8 cellular contexts compared by ENCODE assay signal in the genomic region with DNA sequence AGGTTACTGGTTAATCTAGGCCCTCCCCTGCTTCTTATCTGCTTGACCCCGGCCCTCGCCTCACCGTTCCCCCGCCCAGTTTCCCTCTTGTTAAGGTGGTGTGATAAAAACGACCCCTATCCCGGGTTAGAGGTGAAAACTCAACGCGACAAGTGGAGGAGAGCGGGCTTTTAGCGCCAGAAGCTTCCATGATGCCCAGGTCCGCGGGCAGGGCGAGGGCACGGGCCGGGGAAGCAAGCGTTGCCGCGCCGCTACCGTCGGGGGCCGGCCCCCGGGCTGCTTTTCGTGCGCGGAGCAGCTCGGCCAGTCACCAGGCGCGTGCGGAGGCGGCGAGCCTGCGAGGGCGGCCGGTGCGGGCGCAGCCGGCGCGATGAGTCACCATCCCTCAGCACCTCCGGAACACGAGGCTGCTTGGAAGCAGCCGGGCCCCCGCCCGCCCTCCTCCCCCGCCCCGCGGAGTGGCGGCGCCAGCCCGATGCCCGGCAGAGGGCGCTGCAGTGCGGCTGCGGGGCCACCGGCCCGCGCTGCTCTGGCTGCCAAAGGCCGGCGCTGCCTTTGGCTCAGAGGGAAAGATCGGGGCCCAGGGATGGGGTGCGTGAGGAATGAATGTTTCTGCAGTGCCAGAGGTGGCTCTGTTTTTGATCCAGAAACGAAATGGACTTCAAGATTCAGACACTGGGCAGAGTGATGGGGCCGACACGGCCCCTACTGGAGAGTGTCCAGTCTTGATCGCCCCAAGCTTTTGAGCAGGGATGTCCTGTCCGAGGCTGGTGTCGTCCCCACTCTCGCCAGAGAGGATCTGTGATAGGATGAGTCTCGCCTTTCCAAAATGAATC.
DNase-seq lines count a peak whose midpoint lies in the region; ATAC-seq and TF ChIP-seq lines count a peak whose summit lies in the region.

No MANE protein-coding gene starts in this region.

- in situ Hi-C loops in SK-MEL-5 (cut with HindIII; ENCODE audit: low pct_unique_long_range_greater_than_20kb, low sequenced_read_pairs), result no loop called here

- no peaks in the 10 kb centered on the region for H3K27me3 ChIP-seq in CD8-positive, alpha-beta T cell (ENCODE audit: insufficient read depth, low read length)
- no peaks in the 10 kb centered on the region for H3K27me3 ChIP-seq in testis

- peaks cover 14% of the 10 kb centered on the region for H3K27me3 Mint-ChIP-seq in CD8-positive, alpha-beta T cell (ENCODE audit: low read depth)
- H3K27me3 Mint-ChIP-seq in activated naive CD4-positive, alpha-beta T cell treated with anti-CD3 and anti-CD28 coated beads for 36 hours (ENCODE audit: low read depth), result peaks cover 10% of the 10 kb centered on the region
- H3K27me3 Mint-ChIP-seq in osteocyte (ENCODE audit: unreplicated experiment), result no peaks in the 10 kb centered on the region

- WGBS in testis, 2 donors, result 0 to 14% methylated on average over 1 to 15 of the region's 70 CpGs

- POLR2A ChIA-PET in CD8-positive, alpha-beta T cell (lab: Charles Lee), result interaction anchor here (0.6 kb wide), 1 partner anchor 98 kb away, joined by 3 read pairs; no protein-coding TSS in a partner anchor

- no peaks in the 10 kb centered on the region for H3K9me3 Mint-ChIP-seq in CD8-positive, alpha-beta T cell
- H3K9me3 Mint-ChIP-seq in activated naive CD4-positive, alpha-beta T cell treated with anti-CD3 and anti-CD28 coated beads for 36 hours, result no peaks in the 10 kb centered on the region
- peaks cover under 1% of the 10 kb centered on the region for H3K9me3 Mint-ChIP-seq in osteocyte (ENCODE audit: unreplicated experiment)

- peak overlapping the region; percentile 37 for H3K4me3 Mint-ChIP-seq in CD8-positive, alpha-beta T cell
- H3K4me3 Mint-ChIP-seq in activated naive CD4-positive, alpha-beta T cell treated with anti-CD3 and anti-CD28 coated beads for 36 hours, result no peak overlapping the region
- peak overlapping the region; percentile 44 for H3K4me3 Mint-ChIP-seq in osteocyte (ENCODE audit: unreplicated experiment)

- intact Hi-C loops in CD8-positive, alpha-beta T cell (cut with DNase I, micrococcal nuclease), result loop anchor here (1.0 to 10.0 kb wide), 5 partner anchors 84 to 1196 kb away; partner anchors contain the start of genes PIN4 (in 2 of the 2) and NAP1L2 (in 1 of the 2)
- intact Hi-C loops in activated naive CD4-positive, alpha-beta T cell treated with anti-CD3 and anti-CD28 coated beads for 36 hours (cut with micrococcal nuclease), result loop anchor here (1.0 to 10.0 kb wide), 5 partner anchors 82 to 256 kb away; partner anchors contain the start of genes NHSL2, PIN4 and RPS4X
- intact Hi-C loops in testis (cut with DNase I; ENCODE audit: low total_unique reads), result no loop called here

- no peak overlapping the region for H3K27ac ChIP-seq in CD8-positive, alpha-beta T cell (ENCODE audit: low read depth, low read length)
- no peak overlapping the region for H3K27ac ChIP-seq in testis

- peak; percentile 55 to 87 (median 77) for DNase-seq in CD8-positive, alpha-beta T cell
- DNase-seq in HuH-7 (ENCODE audit: low spot score) (peak; percentile 77), SK-MEL-5 (ENCODE audit: low read depth, low spot score) (peak; percentile 71), germinal center (ENCODE audit: low spot score) (peak; percentile 60), osteocyte (ENCODE audit: extremely low spot score, unreplicated experiment) (peak; percentile 95), testis (peak; percentile 81)
- peak; percentile 84 for DNase-seq in activated naive CD4-positive, alpha-beta T cell treated with anti-CD3 and anti-CD28 coated beads for 36 hours

- CTCF ChIA-PET in CD8-positive, alpha-beta T cell (lab: Charles Lee), result interaction anchor here (0.8 to 9.5 kb wide), 12 partner anchors 9 to 114 kb away, joined by 3 to 98 read pairs (median 4); partner anchors contain the start of gene RTL5
- CTCF ChIA-PET in activated naive CD4-positive, alpha-beta T cell treated with anti-CD3 and anti-CD28 coated beads for 36 hours (lab: Charles Lee), result interaction anchor here (0.6 to 2.2 kb wide), 13 partner anchors 11 to 349 kb away, joined by 3 to 21 read pairs (median 3); partner anchors contain the start of gene RTL5

- H3K36me3 ChIP-seq in CD8-positive, alpha-beta T cell (ENCODE audit: insufficient read depth, low read length), result no peaks in the 10 kb centered on the region
- no peaks in the 10 kb centered on the region for H3K36me3 ChIP-seq in testis (ENCODE audit: low read depth, missing control alignments)

- H3K4me1 Mint-ChIP-seq in CD8-positive, alpha-beta T cell (ENCODE audit: low read depth), result peaks cover 6% of the 10 kb centered on the region
- peaks cover 25% of the 10 kb centered on the region for H3K4me1 Mint-ChIP-seq in activated naive CD4-positive, alpha-beta T cell treated with anti-CD3 and anti-CD28 coated beads for 36 hours (ENCODE audit: low read depth)
- H3K4me1 Mint-ChIP-seq in osteocyte (ENCODE audit: unreplicated experiment), result peaks cover 12% of the 10 kb centered on the region

- no peak overlapping the region for H3K27ac Mint-ChIP-seq in CD8-positive, alpha-beta T cell
- H3K27ac Mint-ChIP-seq in activated naive CD4-positive, alpha-beta T cell treated with anti-CD3 and anti-CD28 coated beads for 36 hours, result no peak overlapping the region
- H3K27ac Mint-ChIP-seq in osteocyte (ENCODE audit: unreplicated experiment), result peak overlapping the region; percentile 41

- peaks cover 11% of the 10 kb centered on the region for H3K4me1 ChIP-seq in CD8-positive, alpha-beta T cell (ENCODE audit: insufficient read depth, low read length)
- peaks cover 2% of the 10 kb centered on the region for H3K4me1 ChIP-seq in testis

- peak; percentile 58 for TF ChIP-seq CTCF in CD8-positive, alpha-beta T cell (IDR thresholded peaks at IDR 0.05)
- peak; percentile 82 for TF ChIP-seq CTCF in osteocyte (IDR thresholded peaks at IDR 0.05)
- peak; percentile 70 to 81 (median 71) for TF ChIP-seq CTCF in testis (IDR thresholded peaks at IDR 0.05)

- peak; percentile 97 for ATAC-seq in CD8-positive, alpha-beta T cell
- ATAC-seq in GM19467 (IDR thresholded peaks at IDR 0.05; ENCODE audit: unreplicated experiment), result peak; percentile 58

- no peak overlapping the region for H3K4me3 ChIP-seq in CD8-positive, alpha-beta T cell (ENCODE audit: low read depth, low read length)
- peak overlapping the region in 1 of 2 donors; percentile 21 for H3K4me3 ChIP-seq in testis

- TF ChIP-seq POLR2A in testis (IDR thresholded peaks at IDR 0.05), result no peak

- no peaks in the 10 kb centered on the region for H3K9me3 ChIP-seq in CD8-positive, alpha-beta T cell (ENCODE audit: low read length)
- H3K9me3 ChIP-seq in testis, result no peaks in the 10 kb centered on the region

- H3K36me3 Mint-ChIP-seq in CD8-positive, alpha-beta T cell, result no peaks in the 10 kb centered on the region
- H3K36me3 Mint-ChIP-seq in activated naive CD4-positive, alpha-beta T cell treated with anti-CD3 and anti-CD28 coated beads for 36 hours (ENCODE audit: low read depth), result no peaks in the 10 kb centered on the region
- H3K36me3 Mint-ChIP-seq in osteocyte (ENCODE audit: unreplicated experiment), result no peaks in the 10 kb centered on the region
